9 cellular contexts compared by ENCODE assay signal in the genomic region with DNA sequence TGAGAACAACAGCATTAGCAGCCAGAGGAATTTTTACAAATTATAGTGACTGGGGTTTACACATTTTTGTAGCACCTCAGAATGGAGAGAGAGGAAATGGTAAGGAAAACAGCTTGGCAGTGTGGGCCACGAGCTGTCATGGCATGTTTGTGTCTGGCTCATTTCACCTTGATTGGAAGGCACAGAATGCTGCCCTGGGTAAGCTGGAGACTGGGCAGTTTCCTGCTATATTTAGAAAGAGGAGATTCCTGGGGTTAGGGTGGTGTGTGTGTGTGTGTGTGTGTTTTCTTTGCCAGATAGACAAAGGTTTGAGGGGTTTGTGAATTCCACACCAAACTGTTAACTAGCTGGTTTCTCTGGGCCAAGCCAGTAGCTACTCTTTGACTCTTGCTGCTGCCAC. TPM values are rescaled to one million over a fixed set of nuclear protein-coding genes. Genes with fewer than 3 reads are reported as not detected.
DNase-seq lines count a peak whose midpoint lies in the region; ATAC-seq and TF ChIP-seq lines count a peak whose summit lies in the region.
"Had no signal": no experiment of that assay in that cellular context is flagged by ENCODE, and none has a peak within 500 bp of the region (broad histone marks: within the 10 kb centered on the region; RNA-seq: fewer than 3 reads in every experiment).

No MANE protein-coding gene starts in this region.

- H3K36me3 ChIP-seq in thyroid gland: no peaks in the 10 kb centered on the region

- no peaks in the 10 kb centered on the region for H3K27me3 ChIP-seq in thyroid gland

- ATAC-seq in Right ventricle myocardium inferior (peak; percentile 60), HG02642 (IDR thresholded peaks at IDR 0.05; ENCODE audit: poor library complexity, unreplicated experiment) (no peak)

- TF ChIP-seq CTCF in choroid plexus epithelial cell (conservative IDR thresholded peaks at IDR 0.05; ENCODE audit: low read depth, low read length) (no peak), thyroid gland (IDR thresholded peaks at IDR 0.05) (no peak)

- no peaks in the 10 kb centered on the region for H3K9me3 ChIP-seq in thyroid gland

- H3K4me1 ChIP-seq in thyroid gland: peaks cover 22 to 36% of the 10 kb centered on the region in 2 donors
- H3K4me1 ChIP-seq: parathyroid adenoma had no signal

- H3K4me3 ChIP-seq in choroid plexus epithelial cell (ENCODE audit: low read depth, low read length): no peak overlapping the region
- H3K4me3 ChIP-seq in thyroid gland (replicated peaks in 1 of 3): no peak overlapping the region

- TF ChIP-seq POLR2A in thyroid gland (IDR thresholded peaks at IDR 0.05): no peak

- peak overlapping the region in 2 of 3 donors; percentile 8 to 52 for H3K27ac ChIP-seq in thyroid gland
- H3K27ac ChIP-seq: parathyroid adenoma had no signal

- WGBS in thyroid gland, 2 donors: 44 to 56% methylated on average over 1 of the region's 1 CpG

- intact Hi-C loops in Right ventricle myocardium inferior (cut with DNase I): loop anchor here (2.0 kb wide), 1 partner anchor 38 kb away; no protein-coding TSS in a partner anchor
- intact Hi-C loops in cardiac septum (cut with DNase I): no loop called here
- intact Hi-C loops in thyroid gland (cut with DNase I): no loop called here

- DNase-seq in Right ventricle myocardium inferior (ENCODE audit: missing footprints) (no peak), cardiac septum (ENCODE audit: low spot score) (no peak), choroid plexus epithelial cell (ENCODE audit: low read depth) (peak; percentile 45), left kidney (ENCODE audit: low read depth, low spot score) (peak; percentile 9), thyroid gland (peak; percentile 21 to 44), ecto neural progenitor cell (ENCODE audit: low spot score) (no peak)
- no peak for DNase-seq in activated CD4-positive, alpha-beta T cell treated with anti-CD3 and anti-CD28 coated beads, Interleukin-2, amount 50 U/mL, for 4 hours

RNA-seq across cellular contexts. Expression of gene ARHGAP26, which starts 9.0 kb away (rescaled TPM):
- total RNA-seq in Right ventricle myocardium inferior (29.8 TPM), cardiac septum (32.0 TPM), thyroid gland (10 to 100 TPM; 28.2 to 52.3 (median 37.9) TPM)

Comparison
In these comparisons a context has a peak if more than half of its experiments do, and no peak if none do; other contexts are left out.
1. DNase-seq: peak in choroid plexus epithelial cell (single experiment), left kidney (single experiment) and thyroid gland (2 of 2); none in Right ventricle myocardium inferior (single experiment), cardiac septum (single experiment), ecto neural progenitor cell (single experiment) and activated CD4-positive, alpha-beta T cell treated with anti-CD3 and anti-CD28 coated beads, Interleukin-2, amount 50 U/mL, for 4 hours (0 of 2).